In the genomic region with DNA sequence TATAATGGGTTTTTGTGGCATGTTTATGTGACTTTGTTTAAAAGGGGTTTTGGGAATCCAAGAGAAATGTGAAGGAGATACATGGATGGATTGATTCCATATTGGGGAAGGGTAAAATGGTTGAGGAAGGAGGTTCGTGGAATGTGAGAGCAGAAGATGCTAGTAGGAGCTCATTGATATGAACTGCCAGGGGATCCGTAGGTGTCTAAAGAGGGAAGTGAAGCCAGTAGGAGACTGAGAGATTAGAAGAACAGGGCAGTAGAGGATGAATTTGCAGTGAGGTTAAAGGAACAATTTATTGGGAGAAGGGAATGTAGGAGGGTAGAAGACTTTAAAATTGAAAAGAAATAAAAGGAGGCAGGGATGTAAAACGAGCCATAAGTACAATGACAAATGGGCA, we compare ENCODE assay signal across 23 cellular contexts.
DNase-seq lines count a peak whose midpoint lies in the region; ATAC-seq and TF ChIP-seq lines count a peak whose summit lies in the region.
"Had no signal": no experiment of that assay in that cellular context is flagged by ENCODE, and none has a peak within 500 bp of the region (broad histone marks: within the 10 kb centered on the region; RNA-seq: fewer than 3 reads in every experiment).

No MANE protein-coding gene starts in this region.

- no peak overlapping the region for H3K27ac ChIP-seq in H9 (ENCODE audit: insufficient read length, low read depth, low read length)
- no peak overlapping the region for H3K27ac ChIP-seq in CD4-positive, alpha-beta T cell (ENCODE audit: low read depth, low read length)
- H3K27ac ChIP-seq: A549; BLaER1 treated with 17β-estradiol and CSF1 and Interleukin-3, amounts not matched to agents 10 nM and 100 nM had no signal

- H3T11ph ChIP-seq in H9 (ENCODE audit: low read length) = no peak overlapping the region

- no peaks in the 10 kb centered on the region for H3K9me3 Mint-ChIP-seq in activated T-cell treated with anti-CD3 and anti-CD28 coated beads, Interleukin-2, amount 50 U/mL, for 24 hours
- H3K9me3 Mint-ChIP-seq in activated T-cell treated with anti-CD3 and anti-CD28 coated beads, Interleukin-2, amount 50 U/mL, for 4 hours = no peaks in the 10 kb centered on the region
- H3K9me3 Mint-ChIP-seq in H9 (no peaks in the 10 kb centered on the region), endothelial cell (ENCODE audit: unreplicated experiment) (no peaks in the 10 kb centered on the region), mesothelial cell of epicardium (peaks cover under 1% of the 10 kb centered on the region), chondrocyte (ENCODE audit: low read depth) (peaks cover 3% of the 10 kb centered on the region)
- no peaks in the 10 kb centered on the region for H3K9me3 Mint-ChIP-seq in CD4-positive, alpha-beta T cell
- H3K9me3 Mint-ChIP-seq: CD14-positive monocyte; CD4-positive, alpha-beta memory T cell; HFFc6 had no signal

- H3K9me3 ChIP-seq in H9 (ENCODE audit: control insufficient read depth, low read depth, low read length) = no peaks in the 10 kb centered on the region
- H3K9me3 ChIP-seq in CD4-positive, alpha-beta T cell (ENCODE audit: control insufficient read depth, low read length) = no peaks in the 10 kb centered on the region
- H3K9me3 ChIP-seq: A549; BE2C; BLaER1 treated with 17β-estradiol and CSF1 and Interleukin-3, amounts not matched to agents 10 nM and 100 nM; HAP-1 had no signal

- no peaks in the 10 kb centered on the region for H3K4me1 Mint-ChIP-seq in activated T-cell treated with anti-CD3 and anti-CD28 coated beads, Interleukin-2, amount 50 U/mL, for 24 hours (ENCODE audit: low read depth)
- H3K4me1 Mint-ChIP-seq in activated T-cell treated with anti-CD3 and anti-CD28 coated beads, Interleukin-2, amount 50 U/mL, for 4 hours (ENCODE audit: low read depth) = no peaks in the 10 kb centered on the region
- peaks cover 11 to 13% of the 10 kb centered on the region in 2 experiments for H3K4me1 Mint-ChIP-seq in H9
- no peaks in the 10 kb centered on the region for H3K4me1 Mint-ChIP-seq in endothelial cell (ENCODE audit: unreplicated experiment)
- H3K4me1 Mint-ChIP-seq in mesothelial cell of epicardium = no peaks in the 10 kb centered on the region
- no peaks in the 10 kb centered on the region for H3K4me1 Mint-ChIP-seq in CD4-positive, alpha-beta T cell (ENCODE audit: low read depth)
- no peaks in the 10 kb centered on the region for H3K4me1 Mint-ChIP-seq in chondrocyte (ENCODE audit: low read depth)
- H3K4me1 Mint-ChIP-seq: CD14-positive monocyte; CD4-positive, alpha-beta memory T cell had no signal

- H3K14ac ChIP-seq in H9 (ENCODE audit: insufficient read depth, low read length) = no peak overlapping the region

- H3K56ac ChIP-seq in H9 (ENCODE audit: insufficient read length, low read depth, low read length) = no peak overlapping the region

- no peaks in the 10 kb centered on the region for H3K4me1 ChIP-seq in H9 (ENCODE audit: insufficient read depth, low read length)
- H3K4me1 ChIP-seq: A549, BE2C, HAP-1 had no signal

- no peaks in the 10 kb centered on the region for H3K79me1 ChIP-seq in H9 (ENCODE audit: insufficient read depth, low read depth, low read length, poor library complexity, severe bottlenecking)

- WGBS in H9 (ENCODE audit: extremely low coverage, insufficient read length, low lambda C conversion rate) = 100% methylated on average over 1 of the region's 3 CpGs

- H4K20me1 ChIP-seq in H9 (ENCODE audit: control insufficient read depth, insufficient read depth, insufficient read length) = no peaks in the 10 kb centered on the region
- H4K20me1 ChIP-seq: BLaER1 treated with 17β-estradiol and CSF1 and Interleukin-3, amounts not matched to agents 10 nM and 100 nM had no signal

- H3K4me2 ChIP-seq in H9 (ENCODE audit: insufficient read depth, insufficient read length, low read length) = no peak overlapping the region
- H3K4me2 ChIP-seq: A549; BLaER1 treated with 17β-estradiol and CSF1 and Interleukin-3, amounts not matched to agents 10 nM and 100 nM had no signal

- H2BK120ac ChIP-seq in H9 (ENCODE audit: low read depth, low read length, poor library complexity, severe bottlenecking) = no peak overlapping the region

- no peak for ATAC-seq in activated T-cell treated with anti-CD3 and anti-CD28 coated beads, Interleukin-2, amount 50 U/mL, for 4 hours
- ATAC-seq in CD4-positive, alpha-beta T cell (ENCODE audit: poor library complexity) = no peak
- ATAC-seq: A549 had no signal

- no peak overlapping the region for H2AK5ac ChIP-seq in H9 (ENCODE audit: insufficient read length, low read length)

- CTCF ChIA-PET in CD4-positive, alpha-beta T cell (lab: Charles Lee) = no interaction called here

- H4K91ac ChIP-seq in H9 (ENCODE audit: insufficient read length, low read depth, low read length) = no peak overlapping the region

- H3K9ac ChIP-seq in H9 (ENCODE audit: extremely low read depth, insufficient read length, low read length) = no peak overlapping the region
- H3K9ac ChIP-seq: BLaER1 treated with 17β-estradiol and CSF1 and Interleukin-3, amounts not matched to agents 10 nM and 100 nM had no signal

- H3K27me3 ChIP-seq in H9 (ENCODE audit: insufficient read depth, low read length) = no peaks in the 10 kb centered on the region
- H3K27me3 ChIP-seq in CD4-positive, alpha-beta T cell (ENCODE audit: control insufficient read depth, insufficient read depth, low read length) = no peaks in the 10 kb centered on the region
- H3K27me3 ChIP-seq: BE2C; BLaER1 treated with 17β-estradiol and CSF1 and Interleukin-3, amounts not matched to agents 10 nM and 100 nM had no signal

- H2BK12ac ChIP-seq in H9 (ENCODE audit: insufficient read length, low read depth, low read length) = no peak overlapping the region

- TF ChIP-seq CTCF in H9 (conservative IDR thresholded peaks at IDR 0.05) (no peak), endothelial cell (IDR thresholded peaks at IDR 0.05; ENCODE audit: unreplicated experiment) (no peak), mesothelial cell of epicardium (IDR thresholded peaks at IDR 0.05; ENCODE audit: unreplicated experiment) (no peak), chondrocyte (IDR thresholded peaks at IDR 0.05) (no peak)
- no peak for TF ChIP-seq CTCF in CD4-positive, alpha-beta T cell (IDR thresholded peaks at IDR 0.05)

- no peaks in the 10 kb centered on the region for H3K23me2 ChIP-seq in H9 (ENCODE audit: insufficient read length, low read depth, low read length, poor library complexity, severe bottlenecking)

- H4K5ac ChIP-seq in H9 (ENCODE audit: insufficient read length, low read depth, low read length) = no peak overlapping the region

- intact Hi-C loops in CD4-positive, alpha-beta T cell (cut with DNase I, micrococcal nuclease) = no loop called here

- no peak overlapping the region for H3K4me3 Mint-ChIP-seq in activated T-cell treated with anti-CD3 and anti-CD28 coated beads, Interleukin-2, amount 50 U/mL, for 24 hours
- no peak overlapping the region for H3K4me3 Mint-ChIP-seq in activated T-cell treated with anti-CD3 and anti-CD28 coated beads, Interleukin-2, amount 50 U/mL, for 4 hours
- no peak overlapping the region for H3K4me3 Mint-ChIP-seq in H9
- no peak overlapping the region for H3K4me3 Mint-ChIP-seq in endothelial cell (ENCODE audit: unreplicated experiment)
- no peak overlapping the region for H3K4me3 Mint-ChIP-seq in mesothelial cell of epicardium
- H3K4me3 Mint-ChIP-seq in CD4-positive, alpha-beta T cell = no peak overlapping the region
- no peak overlapping the region for H3K4me3 Mint-ChIP-seq in chondrocyte (ENCODE audit: unreplicated experiment)
- H3K4me3 Mint-ChIP-seq: CD14-positive monocyte; CD4-positive, alpha-beta memory T cell; HFFc6 had no signal

- H4K8ac ChIP-seq in H9 (replicated peaks; ENCODE audit: insufficient read length, low read depth, low read length) = no peak overlapping the region

- no peak overlapping the region for H2AFZ ChIP-seq in H9 (ENCODE audit: low read length)

- DNase-seq in activated T-cell treated with anti-CD3 and anti-CD28 coated beads, Interleukin-2, amount 50 U/mL, for 24 hours = no peak
- DNase-seq in activated T-cell treated with anti-CD3 and anti-CD28 coated beads, Interleukin-2, amount 50 U/mL, for 4 hours = no peak
- DNase-seq in H9 (no peak), endothelial cell (ENCODE audit: low spot score) (no peak), mesothelial cell of epicardium (ENCODE audit: low spot score in 2 of 2, unreplicated experiment in 2 of 2) (no peak), NCI-H2227 (lab: John Stamatoyannopoulos, UW; ENCODE audit: unreplicated experiment) (no peak), chondrocyte (ENCODE audit: low spot score) (no peak)
- DNase-seq in CD4-positive, alpha-beta T cell = no peak
- DNase-seq: 8988T; ACHN; AML-193; BE2C; Calu3; CD4-positive, alpha-beta memory T cell; COR-L47; DMS53; DMS79 treated with DMSO at 0.1 percent for 48 hours; GF-D8; HFFc6 had no signal

- no peak overlapping the region for H2BK15ac ChIP-seq in H9 (ENCODE audit: low read depth, low read length)

- no peak overlapping the region for H2BK5ac ChIP-seq in H9 (ENCODE audit: insufficient read length, low read length)

- H3K4ac ChIP-seq in H9 (ENCODE audit: low read depth, low read length) = no peak overlapping the region

- H2BK20ac ChIP-seq in H9 (ENCODE audit: low read depth, low read length, poor library complexity, severe bottlenecking) = no peak overlapping the region

- no peak overlapping the region for H3K18ac ChIP-seq in H9 (ENCODE audit: insufficient read length, low read depth, low read length)

- POLR2A ChIA-PET in CD4-positive, alpha-beta T cell (lab: Charles Lee) = no interaction called here

- H3K79me2 ChIP-seq in H9 (ENCODE audit: insufficient read depth, low read length) = no peaks in the 10 kb centered on the region

- H3K36me3 Mint-ChIP-seq in activated T-cell treated with anti-CD3 and anti-CD28 coated beads, Interleukin-2, amount 50 U/mL, for 24 hours (ENCODE audit: low read depth) = peaks cover 24% of the 10 kb centered on the region
- peaks cover 7% of the 10 kb centered on the region for H3K36me3 Mint-ChIP-seq in activated T-cell treated with anti-CD3 and anti-CD28 coated beads, Interleukin-2, amount 50 U/mL, for 4 hours (ENCODE audit: insufficient read depth)
- H3K36me3 Mint-ChIP-seq in H9 (ENCODE audit: insufficient read depth in 1 of 3, low read depth in 3 of 3) (no peaks in the 10 kb centered on the region), endothelial cell (ENCODE audit: low read depth, unreplicated experiment) (no peaks in the 10 kb centered on the region), mesothelial cell of epicardium (no peaks in the 10 kb centered on the region), chondrocyte (ENCODE audit: low read depth) (no peaks in the 10 kb centered on the region)
- H3K36me3 Mint-ChIP-seq in CD4-positive, alpha-beta T cell (ENCODE audit: low read depth) = peaks cover 31% of the 10 kb centered on the region

- H3K23ac ChIP-seq in H9 (ENCODE audit: insufficient read length, low read depth, low read length) = no peak overlapping the region

- H3K27me3 Mint-ChIP-seq in activated T-cell treated with anti-CD3 and anti-CD28 coated beads, Interleukin-2, amount 50 U/mL, for 24 hours = no peaks in the 10 kb centered on the region
- H3K27me3 Mint-ChIP-seq in activated T-cell treated with anti-CD3 and anti-CD28 coated beads, Interleukin-2, amount 50 U/mL, for 4 hours (ENCODE audit: low read depth) = no peaks in the 10 kb centered on the region
- H3K27me3 Mint-ChIP-seq in H9 (ENCODE audit: low read depth) = no peaks in the 10 kb centered on the region
- no peaks in the 10 kb centered on the region for H3K27me3 Mint-ChIP-seq in endothelial cell (ENCODE audit: unreplicated experiment)
- no peaks in the 10 kb centered on the region for H3K27me3 Mint-ChIP-seq in mesothelial cell of epicardium (ENCODE audit: low read depth)
- no peaks in the 10 kb centered on the region for H3K27me3 Mint-ChIP-seq in CD4-positive, alpha-beta T cell
- no peaks in the 10 kb centered on the region for H3K27me3 Mint-ChIP-seq in chondrocyte (ENCODE audit: low read depth)
- H3K27me3 Mint-ChIP-seq: CD4-positive, alpha-beta memory T cell had no signal

- H3K27ac Mint-ChIP-seq in activated T-cell treated with anti-CD3 and anti-CD28 coated beads, Interleukin-2, amount 50 U/mL, for 24 hours = peak overlapping the region; percentile 11
- H3K27ac Mint-ChIP-seq in H9 (peak overlapping the region in 2 of 3 experiments; percentile 5 to 10; a peak in 3 of 7 replicates), endothelial cell (ENCODE audit: unreplicated experiment) (peak overlapping the region; percentile 6), mesothelial cell of epicardium (peak overlapping the region; percentile 2), chondrocyte (ENCODE audit: unreplicated experiment) (no peak overlapping the region)
- H3K27ac Mint-ChIP-seq in CD4-positive, alpha-beta T cell = no peak overlapping the region
- H3K27ac Mint-ChIP-seq: CD14-positive monocyte, HFFc6 had no signal

Comparison
In these comparisons a context has a peak if more than half of its experiments do, and no peak if none do; other contexts are left out.
1. H3K27ac Mint-ChIP-seq: peak in activated T-cell treated with anti-CD3 and anti-CD28 coated beads, Interleukin-2, amount 50 U/mL, for 24 hours (single experiment), H9 (2 of 3), endothelial cell (single experiment) and mesothelial cell of epicardium (single experiment); none in CD4-positive, alpha-beta T cell (single experiment) and chondrocyte (single experiment).